ENCODE assay signal across 8 cellular contexts in genomic region chr1:31548899-31549806, GRCh38. TPM values are rescaled to one million over a fixed set of nuclear protein-coding genes. Genes with fewer than 3 reads are reported as not detected.
DNase-seq lines count a peak whose midpoint lies in the region; ATAC-seq and TF ChIP-seq lines count a peak whose summit lies in the region.

No MANE protein-coding gene starts in this region.

- DNase-seq in DMS153 treated with DMSO at 0.1 percent for 48 hours (lab: John Stamatoyannopoulos, UW; ENCODE audit: unreplicated experiment) (peak; percentile 100), Kasumi-1 (lab: John Stamatoyannopoulos, UW) (peak; percentile 85 to 89), RKO (ENCODE audit: low spot score) (peak; percentile 69), fibroblast of the conjunctiva (ENCODE audit: low read depth) (peak; percentile 75), neural crest cell (ENCODE audit: low read depth, low spot score) (peak; percentile 99), stomach (peak; percentile 95)
- DNase-seq in activated T-helper 1 cell treated with anti-CD3 and anti-CD28 coated beads, Interleukin-2, amount 50 U/mL, for 16 hours (ENCODE audit: low read depth in 1 of 2, low spot score in 1 of 2): peak; percentile 77 to 87

- ATAC-seq in GM21723 (IDR thresholded peaks at IDR 0.05; ENCODE audit: unreplicated experiment): peak; percentile 84

- peaks cover 0 to 23% (median 0%) of the 10 kb centered on the region in 3 donors for H3K27me3 ChIP-seq in stomach

- H3K27me3 Mint-ChIP-seq in neural crest cell (ENCODE audit: low read depth): peaks cover 7% of the 10 kb centered on the region

- TF ChIP-seq EP300 in stomach (IDR thresholded peaks at IDR 0.05): no peak

- no peaks in the 10 kb centered on the region for H3K9me3 Mint-ChIP-seq in neural crest cell

- peaks cover 13 to 20% (median 16%) of the 10 kb centered on the region in 4 donors for H3K4me1 ChIP-seq in stomach

- WGBS in stomach, 5 donors: 1 to 4% (median 2%) methylated on average over 24 of the region's 24 CpGs

- H3K36me3 Mint-ChIP-seq in neural crest cell (ENCODE audit: low read depth): no peaks in the 10 kb centered on the region

- TF ChIP-seq POLR2A in stomach (IDR thresholded peaks at IDR 0.05): no peak

- H3K9me3 ChIP-seq in stomach: no peaks in the 10 kb centered on the region

- H3K36me3 ChIP-seq in stomach: no peaks in the 10 kb centered on the region

- H3K27ac ChIP-seq in stomach: peak overlapping the region in 3 of 5 donors; percentile 2 to 21 (median 2)

- H3K4me1 Mint-ChIP-seq in neural crest cell: peaks cover 13% of the 10 kb centered on the region

- intact Hi-C loops in stomach (cut with DNase I; ENCODE audit: low total_unique reads): loop anchor here (5.0 kb wide), 1 partner anchor 157 kb away; no protein-coding TSS in a partner anchor

- H3K4me3 Mint-ChIP-seq in neural crest cell: peak overlapping the region; percentile 50

- H3K27ac Mint-ChIP-seq in neural crest cell (ENCODE audit: unreplicated experiment): no peak overlapping the region

- peak; percentile 98 for TF ChIP-seq CTCF in neural crest cell (conservative IDR thresholded peaks at IDR 0.05)
- peak in 6 of 7 experiments; percentile 47 to 96 (median 94) for TF ChIP-seq CTCF in stomach (IDR thresholded peaks at IDR 0.05)

- H3K4me3 ChIP-seq in stomach: peak overlapping the region in 3 of 4 donors; percentile 4 to 20 (median 10)

RNA-seq across cellular contexts. Expression of gene TINAGL1, which starts 27.2 kb away (rescaled TPM):
- total RNA-seq in neural crest cell (not detected in 2 replicates), stomach (100 to 1,000 TPM in 4 of 5 donors, 10 to 100 TPM in 1; 88.1 to 691 (median 173) TPM)
- polyA plus RNA-seq in stomach: 10 to 100 TPM; 17.9 to 43.8 (median 37.6) TPM

Comparison
In these comparisons a context has a peak if more than half of its experiments do, and no peak if none do; other contexts are left out.
1. Peak in every context shown above with its lines: DNase-seq, ATAC-seq, H3K4me3 ChIP-seq and H3K27ac ChIP-seq.
2. RNA of gene TINAGL1, which starts 27.2 kb away (total RNA-seq): 88.1 to 691 TPM in stomach; not detected in neural crest cell; every median in the first group is over 10 times any median in the second.